9 cellular contexts compared by ENCODE assay signal in genomic region chr3:143535994-143536784, GRCh38.
DNase-seq lines count a peak whose midpoint lies in the region; ATAC-seq, FAIRE-seq and TF ChIP-seq lines count a peak whose summit lies in the region.
"Had no signal": no experiment of that assay in that cellular context is flagged by ENCODE, and none has a peak within 500 bp of the region (broad histone marks: within the 10 kb centered on the region; RNA-seq: fewer than 3 reads in every experiment).

No MANE protein-coding gene starts in this region.

- intact Hi-C loops in GM12878 (cut with micrococcal nuclease; ENCODE audit: unreplicated experiment) = loop anchor here (5.0 to 10.0 kb wide), 3 partner anchors 109 to 411 kb away; no protein-coding TSS in a partner anchor

- POLR2A ChIA-PET in GM12878 (lab: Charles Lee) = no interaction called here

- no TSS peak for BruUV-seq in GM12878 (replicated peaks; lab: Mats Ljungman, UMichigan)

- TF ChIP-seq EP300 in GM12878 (IDR thresholded peaks at IDR 0.05; ENCODE audit: borderline replicate concordance in 1 of 2, control insufficient read depth in 1 of 2, low read depth in 2 of 2, low read length in 2 of 2) = peak; percentile 56 to 76; a peak in 3 of 4 replicates

- peak; percentile 74 for DNase-seq in GM06990 (ENCODE audit: extremely low read depth, insufficient read length)
- peak; percentile 43 for DNase-seq in GM12878 (ENCODE audit: low read depth, low spot score)
- no peak for DNase-seq in A172 (ENCODE audit: low spot score)
- no peak for DNase-seq in NCI-H2107 (lab: John Stamatoyannopoulos, UW)
- no peak for DNase-seq in SIG-M5 (lab: John Stamatoyannopoulos, UW)
- no peak for DNase-seq in T1000 (lab: John Stamatoyannopoulos, UW)
- DNase-seq: KG1 had no signal

- 1% methylated on average over 3 of the region's 3 CpGs for WGBS in GM12878 (ENCODE audit: insufficient coverage, insufficient replicate concordance, low lambda C conversion rate, missing lambda C conversion rate)

- TF ChIP-seq CTCF in GM06990 (IDR thresholded peaks at IDR 0.05; ENCODE audit: insufficient read depth, low read length, poor library complexity, severe bottlenecking) (no peak), GM12878 (IDR thresholded peaks at IDR 0.05 in 2 of 3, conservative IDR thresholded peaks at IDR 0.05 in 1 of 3; ENCODE audit: control insufficient read depth in 2 of 3, extremely low read depth in 1 of 3, insufficient read depth in 1 of 3, low read depth in 3 of 3, low read length in 3 of 3) (no peak)

- no peak overlapping the region for H3K9ac ChIP-seq in GM12878 (ENCODE audit: control insufficient read depth, insufficient read depth, low read length)

- peaks cover 29% of the 10 kb centered on the region for H3K4me1 ChIP-seq in GM12878 (ENCODE audit: control insufficient read depth, insufficient read depth, low read length)

- no peaks in the 10 kb centered on the region for H4K20me1 ChIP-seq in GM12878 (ENCODE audit: control insufficient read depth, insufficient read depth)

- no peaks in the 10 kb centered on the region for H3K9me3 ChIP-seq in GM12878 (replicated peaks; ENCODE audit: control insufficient read depth, insufficient read depth, low read length)

- H2AFZ ChIP-seq in GM12878 (ENCODE audit: control insufficient read depth, low read depth, low read length) = no peak overlapping the region

- no peak for TF ChIP-seq RAD21 in GM12878 (IDR thresholded peaks at IDR 0.05; ENCODE audit: insufficient read depth, low read depth, low read length)

- H3K79me2 ChIP-seq in GM12878 (ENCODE audit: control insufficient read depth, insufficient read depth, low read length) = no peaks in the 10 kb centered on the region

- ATAC-seq in GM19395 (IDR thresholded peaks at IDR 0.05; ENCODE audit: unreplicated experiment) (peak; percentile 96), HG03060 (IDR thresholded peaks at IDR 0.05; ENCODE audit: low read depth, unreplicated experiment) (peak; percentile 88), GM12878 (peak; percentile 94)

- in situ Hi-C loops in GM12878 (cut with MboI) = no loop called here

- no peak for TF ChIP-seq POLR2A in GM12878 (IDR thresholded peaks at IDR 0.05; ENCODE audit: low read depth, low read length)

- H3K27me3 ChIP-seq in GM06990 (replicated peaks; ENCODE audit: control insufficient read depth, insufficient read depth, low read length) (no peaks in the 10 kb centered on the region), GM12878 (replicated peaks in 1 of 2; ENCODE audit: control insufficient read depth in 2 of 2, insufficient read depth in 2 of 2, low read length in 1 of 2) (no peaks in the 10 kb centered on the region)

- H3K4me3 ChIP-seq in GM06990 (replicated peaks; ENCODE audit: low read depth, low read length) (no peak overlapping the region; the same call in 1 of the 2 replicates), GM12878 (peak overlapping the region; percentile 41; the same call in 1 of the 2 replicates)

- RAD21 ChIA-PET in GM12878 (lab: Charles Lee; ENCODE audit: unreplicated experiment) = interaction anchor here (1.0 kb wide), 1 partner anchor 137 kb away, joined by 3 read pairs; no protein-coding TSS in a partner anchor

- peak overlapping the region; percentile 73 for H3K4me2 ChIP-seq in GM12878 (ENCODE audit: control insufficient read depth, insufficient read depth)

- H3K36me3 ChIP-seq in GM06990 (ENCODE audit: control insufficient read depth, insufficient read depth, low read length) (no peaks in the 10 kb centered on the region), GM12878 (ENCODE audit: control insufficient read depth in 2 of 2, insufficient read depth in 2 of 2, low read length in 1 of 2) (no peaks in the 10 kb centered on the region)

- peak overlapping the region; percentile 45 for H3K27ac ChIP-seq in GM12878 (ENCODE audit: control insufficient read depth, insufficient read depth)

- FAIRE-seq in GM12878 (lab: Jason Lieb, UNC) = peak; percentile 64

- CTCF ChIA-PET in GM12878 (lab: Yijun Ruan, JAX) = no interaction called here

- SMC1A ChIA-PET in GM12878 (lab: Charles Lee; ENCODE audit: uncharacterized antibody, unreplicated experiment) = interaction anchor here (0.6 to 1.0 kb wide), 5 partner anchors 12 to 134 kb away, joined by 3 read pairs; no protein-coding TSS in a partner anchor

TF ChIP-seq in GM12878, 131 proteins besides CTCF, POLR2A, EP300 and RAD21 (continues in another document):
- peak; percentile 97 for TF ChIP-seq NFIC (IDR thresholded peaks at IDR 0.05; ENCODE audit: low read depth, low read length)
- TF ChIP-seq IRF3 (IDR thresholded peaks at IDR 0.05) = no peak
- peak; percentile 60 for TF ChIP-seq IKZF1 (conservative IDR thresholded peaks at IDR 0.05)
- TF ChIP-seq FOXM1 (IDR thresholded peaks at IDR 0.05; ENCODE audit: low read depth, low read length) = peak; percentile 96
- TF ChIP-seq ZNF274 (IDR thresholded peaks at IDR 0.05; ENCODE audit: insufficient read depth, insufficient read length) = no peak
- TF ChIP-seq CREM (IDR thresholded peaks at IDR 0.05; ENCODE audit: low read depth) = peak; percentile 82
- TF ChIP-seq ZBED1 (IDR thresholded peaks at IDR 0.05; ENCODE audit: borderline replicate concordance) = peak; percentile 66; the same call in 1 of the 2 replicates
- TF ChIP-seq CEBPB (IDR thresholded peaks at IDR 0.05; ENCODE audit: borderline replicate concordance in 1 of 2, low read depth in 2 of 2, low read length in 2 of 2) = peak in 1 of 2 experiments; percentile 71; a peak in 1 of 4 replicates
- no peak for TF ChIP-seq ZNF207 (IDR thresholded peaks at IDR 0.05; ENCODE audit: borderline replicate concordance)
- TF ChIP-seq, protein P1, sequence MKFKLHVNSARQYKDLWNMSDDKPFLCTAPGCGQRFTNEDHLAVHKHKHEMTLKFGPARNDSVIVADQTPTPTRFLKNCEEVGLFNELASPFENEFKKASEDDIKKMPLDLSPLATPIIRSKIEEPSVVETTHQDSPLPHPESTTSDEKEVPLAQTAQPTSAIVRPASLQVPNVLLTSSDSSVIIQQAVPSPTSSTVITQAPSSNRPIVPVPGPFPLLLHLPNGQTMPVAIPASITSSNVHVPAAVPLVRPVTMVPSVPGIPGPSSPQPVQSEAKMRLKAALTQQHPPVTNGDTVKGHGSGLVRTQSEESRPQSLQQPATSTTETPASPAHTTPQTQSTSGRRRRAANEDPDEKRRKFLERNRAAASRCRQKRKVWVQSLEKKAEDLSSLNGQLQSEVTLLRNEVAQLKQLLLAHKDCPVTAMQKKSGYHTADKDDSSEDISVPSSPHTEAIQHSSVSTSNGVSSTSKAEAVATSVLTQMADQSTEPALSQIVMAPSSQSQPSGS (IDR thresholded peaks at IDR 0.05; ENCODE audit: low read length) = peak; percentile 89
- 0 out of 2 replicates have a peak, but pooled peaks have one; percentile 33 for TF ChIP-seq PML (IDR thresholded peaks at IDR 0.05; ENCODE audit: low read length)
- TF ChIP-seq SKIL (IDR thresholded peaks at IDR 0.05; ENCODE audit: low read depth, poor library complexity, severe bottlenecking) = peak; percentile 41
- TF ChIP-seq RUNX3 (IDR thresholded peaks at IDR 0.05; ENCODE audit: low read length) = peak; percentile 81
- peak; percentile 87 for TF ChIP-seq POU2F2 (IDR thresholded peaks at IDR 0.05; ENCODE audit: borderline replicate concordance, low read depth, low read length)
- TF ChIP-seq TCF12 (IDR thresholded peaks at IDR 0.05; ENCODE audit: low read depth, low read length) = peak; percentile 90
- peak; percentile 90 for TF ChIP-seq TCF3 (IDR thresholded peaks at IDR 0.05; ENCODE audit: borderline replicate concordance, insufficient read depth, low read depth, low read length)
- TF ChIP-seq, protein P2, sequence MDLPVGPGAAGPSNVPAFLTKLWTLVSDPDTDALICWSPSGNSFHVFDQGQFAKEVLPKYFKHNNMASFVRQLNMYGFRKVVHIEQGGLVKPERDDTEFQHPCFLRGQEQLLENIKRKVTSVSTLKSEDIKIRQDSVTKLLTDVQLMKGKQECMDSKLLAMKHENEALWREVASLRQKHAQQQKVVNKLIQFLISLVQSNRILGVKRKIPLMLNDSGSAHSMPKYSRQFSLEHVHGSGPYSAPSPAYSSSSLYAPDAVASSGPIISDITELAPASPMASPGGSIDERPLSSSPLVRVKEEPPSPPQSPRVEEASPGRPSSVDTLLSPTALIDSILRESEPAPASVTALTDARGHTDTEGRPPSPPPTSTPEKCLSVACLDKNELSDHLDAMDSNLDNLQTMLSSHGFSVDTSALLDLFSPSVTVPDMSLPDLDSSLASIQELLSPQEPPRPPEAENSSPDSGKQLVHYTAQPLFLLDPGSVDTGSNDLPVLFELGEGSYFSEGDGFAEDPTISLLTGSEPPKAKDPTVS (IDR thresholded peaks at IDR 0.05; ENCODE audit: low read depth, low read length) = no peak
- TF ChIP-seq PAX5 (IDR thresholded peaks at IDR 0.05; ENCODE audit: borderline replicate concordance, low read depth, low read length) = peak; percentile 60; the same call in 1 of the 2 replicates

Comparison
In these comparisons a context has a peak if more than half of its experiments do, and no peak if none do; other contexts are left out.
1. DNase-seq: peak in GM06990 (single experiment) and GM12878 (single experiment); none in A172 (single experiment), NCI-H2107 (single experiment), SIG-M5 (single experiment) and T1000 (single experiment).
2. Peak in every context shown above with its lines, with median percentiles within 50 percentile points of each other: ATAC-seq.